In genomic region chr9:112338561-112338960, GRCh38 we compare ENCODE assay signal across 1 cellular context.
TF ChIP-seq lines count a peak whose summit lies in the region.

No MANE protein-coding gene starts in this region.

TF ChIP-seq in IMR-90, 13 proteins besides CTCF, POLR2A, EP300 and RAD21:
- TF ChIP-seq NFE2L2 (IDR thresholded peaks at IDR 0.05; ENCODE audit: low read depth, low read length) (no peak), CEBPB (IDR thresholded peaks at IDR 0.05; ENCODE audit: low read depth, low read length) (peak; percentile 50; the same call in 1 of the 2 replicates)
TF ChIP-seq in IMR-90: peak in this region for 1.
